In the genomic region with DNA sequence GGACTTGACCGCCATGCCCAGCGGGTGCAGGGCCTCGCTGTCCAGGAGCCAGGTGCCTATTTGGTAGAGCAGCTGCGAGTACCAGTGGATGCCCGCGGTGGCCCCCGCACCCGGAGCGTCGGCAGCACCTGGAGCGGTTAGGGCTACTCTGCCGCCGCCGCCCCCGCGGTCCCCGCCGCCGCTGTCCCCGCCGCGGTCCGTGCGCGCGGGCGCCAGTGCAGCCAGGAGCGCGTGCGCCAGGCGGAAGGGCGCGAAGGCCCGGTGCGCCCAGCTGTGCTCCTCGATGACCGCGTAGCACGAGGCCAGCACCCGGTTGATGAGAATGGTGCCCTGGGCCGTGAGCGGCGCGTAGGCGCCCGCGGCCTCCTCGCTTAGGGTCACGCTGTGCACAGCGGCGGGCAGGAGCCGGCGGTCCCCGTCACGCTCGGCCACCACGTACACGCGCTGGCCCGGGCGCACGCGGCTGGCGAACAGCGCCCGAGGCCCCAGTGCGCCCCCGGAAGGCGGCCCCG, we compare ENCODE assay signal across 19 cellular contexts. TPM values are rescaled to one million over a fixed set of nuclear protein-coding genes. Genes with fewer than 3 reads are reported as not detected.
DNase-seq lines count a peak whose midpoint lies in the region; ATAC-seq and TF ChIP-seq lines count a peak whose summit lies in the region.
"Had no signal": no experiment of that assay in that cellular context is flagged by ENCODE, and none has a peak within 500 bp of the region (broad histone marks: within the 10 kb centered on the region; RNA-seq: fewer than 3 reads in every experiment).

No MANE protein-coding gene starts in this region.

- no peak overlapping the region for H3K27ac Mint-ChIP-seq in activated CD8-positive, alpha-beta T cell treated with anti-CD3 and anti-CD28 coated beads for 36 hours
- no peak overlapping the region for H3K27ac Mint-ChIP-seq in activated CD8-positive, alpha-beta T cell treated with anti-CD3 and anti-CD28 coated beads, Interleukin-2, amount 10 ng/mL, durations not matched to agents 7 days and 5 days
- no peak overlapping the region for H3K27ac Mint-ChIP-seq in WTC11
- H3K27ac Mint-ChIP-seq: stimulated activated memory B cell treated with anti-CD40 and anti-IgM and Interleukin-4, amounts not matched to agents 10 μg/mL and 1 μg/mL and 100 μg/mL, for 72 hours had no signal

- CTCF ChIA-PET in activated CD8-positive, alpha-beta T cell treated with anti-CD3 and anti-CD28 coated beads for 36 hours (lab: Charles Lee), result no interaction called here
- CTCF ChIA-PET in activated CD8-positive, alpha-beta T cell treated with anti-CD3 and anti-CD28 coated beads, Interleukin-2, amount 10 ng/mL, durations not matched to agents 7 days and 5 days (lab: Charles Lee), result interaction anchor here (0.9 kb wide), 1 partner anchor 204 kb away, joined by 3 read pairs; no protein-coding TSS in a partner anchor
- CTCF ChIA-PET in WTC11 (lab: Charles Lee), result no interaction called here

- peak overlapping the region in 4 of 7 experiments; percentile 6 to 31 (median 20) for H3K4me3 ChIP-seq in skin epidermis
- H3K4me3 ChIP-seq in MM.1S (ENCODE audit: low read length), result no peak overlapping the region
- H3K4me3 ChIP-seq: colonic mucosa, SJSA1 had no signal

- no peak for TF ChIP-seq CTCF in activated CD8-positive, alpha-beta T cell treated with anti-CD3 and anti-CD28 coated beads for 36 hours (IDR thresholded peaks at IDR 0.05)
- TF ChIP-seq CTCF in WTC11 (IDR thresholded peaks at IDR 0.05) (no peak), MM.1S (IDR thresholded peaks at IDR 0.05; ENCODE audit: low read length) (no peak), GM13977 (IDR thresholded peaks at IDR 0.05; ENCODE audit: extremely low read depth, insufficient read depth, missing control alignments) (no peak)

- POLR2A ChIA-PET in activated CD8-positive, alpha-beta T cell treated with anti-CD3 and anti-CD28 coated beads for 36 hours (lab: Charles Lee), result no interaction called here
- POLR2A ChIA-PET in activated CD8-positive, alpha-beta T cell treated with anti-CD3 and anti-CD28 coated beads, Interleukin-2, amount 10 ng/mL, durations not matched to agents 7 days and 5 days (lab: Charles Lee), result no interaction called here
- POLR2A ChIA-PET in WTC11 (lab: Charles Lee), result no interaction called here

- H3K79me2 ChIP-seq in MM.1S (ENCODE audit: low read length), result no peaks in the 10 kb centered on the region

- no peak for DNase-seq in activated CD8-positive, alpha-beta T cell treated with anti-CD3 and anti-CD28 coated beads for 36 hours
- no peak for DNase-seq in activated CD8-positive, alpha-beta T cell treated with anti-CD3 and anti-CD28 coated beads, Interleukin-2, amount 10 ng/mL, durations not matched to agents 7 days and 5 days
- DNase-seq in WTC11 (ENCODE audit: low spot score) (no peak), left kidney (ENCODE audit: low read depth, low spot score) (peak; percentile 46), MM.1S (no peak), GM13977 (ENCODE audit: low spot score) (no peak)
- DNase-seq: activated CD4-positive, CD25-positive, alpha-beta regulatory T cell treated with anti-CD3 and anti-CD28 coated beads, Interleukin-2, amount 50 U/mL, for 72 hours; colonic mucosa; KG1; NCI-H1092 treated with DMSO at 0.1 percent for 48 hours; NCI-H2081 treated with DMSO at 0.1 percent for 48 hours; NCI-H524 treated with DMSO at 0.1 percent for 48 hours; T-helper 9 cell had no signal

- peaks cover 73% of the 10 kb centered on the region for H3K27me3 ChIP-seq in MM.1S (replicated peaks; ENCODE audit: insufficient read depth, low read length)

- H2AFZ ChIP-seq in MM.1S (ENCODE audit: low read length), result no peak overlapping the region

- H3K4me1 ChIP-seq in MM.1S (ENCODE audit: low read length), result peaks cover 20% of the 10 kb centered on the region

- no peak overlapping the region for H3K27ac ChIP-seq in skin epidermis
- no peak overlapping the region for H3K27ac ChIP-seq in MM.1S (ENCODE audit: low read length)
- H3K27ac ChIP-seq: SJSA1 had no signal

- H3K9me2 ChIP-seq in MM.1S (replicated peaks; ENCODE audit: insufficient read depth, low read length), result no peaks in the 10 kb centered on the region

- intact Hi-C loops in activated CD8-positive, alpha-beta T cell treated with anti-CD3 and anti-CD28 coated beads for 36 hours (cut with micrococcal nuclease), result loop anchor here (10.0 kb wide), 3 partner anchors 298 to 1212 kb away; a partner anchor contains a TSS

- H3K36me3 Mint-ChIP-seq in activated CD8-positive, alpha-beta T cell treated with anti-CD3 and anti-CD28 coated beads for 36 hours (ENCODE audit: low read depth), result no peaks in the 10 kb centered on the region
- H3K36me3 Mint-ChIP-seq in activated CD8-positive, alpha-beta T cell treated with anti-CD3 and anti-CD28 coated beads, Interleukin-2, amount 10 ng/mL, durations not matched to agents 7 days and 5 days (ENCODE audit: low read depth), result no peaks in the 10 kb centered on the region
- no peaks in the 10 kb centered on the region for H3K36me3 Mint-ChIP-seq in WTC11
- H3K36me3 Mint-ChIP-seq: stimulated activated memory B cell treated with anti-CD40 and anti-IgM and Interleukin-4, amounts not matched to agents 10 μg/mL and 1 μg/mL and 100 μg/mL, for 72 hours had no signal

- no peak overlapping the region for H3K9ac ChIP-seq in MM.1S (ENCODE audit: low read length)

- H3K4me1 Mint-ChIP-seq in activated CD8-positive, alpha-beta T cell treated with anti-CD3 and anti-CD28 coated beads for 36 hours (ENCODE audit: low read depth), result peaks cover 20% of the 10 kb centered on the region
- H3K4me1 Mint-ChIP-seq in activated CD8-positive, alpha-beta T cell treated with anti-CD3 and anti-CD28 coated beads, Interleukin-2, amount 10 ng/mL, durations not matched to agents 7 days and 5 days (ENCODE audit: low read depth), result peaks cover 37% of the 10 kb centered on the region
- peaks cover 22% of the 10 kb centered on the region for H3K4me1 Mint-ChIP-seq in WTC11

- H3F3A ChIP-seq in MM.1S (ENCODE audit: insufficient read depth, low read length), result no peaks in the 10 kb centered on the region

- no peak for ATAC-seq in activated CD8-positive, alpha-beta T cell treated with anti-CD3 and anti-CD28 coated beads for 36 hours
- ATAC-seq in activated CD8-positive, alpha-beta T cell treated with anti-CD3 and anti-CD28 coated beads, Interleukin-2, amount 10 ng/mL, durations not matched to agents 7 days and 5 days, result no peak
- ATAC-seq in WTC11 (no peak), HG02678 (IDR thresholded peaks at IDR 0.05; ENCODE audit: unreplicated experiment) (no peak)
- ATAC-seq: stimulated activated memory B cell treated with anti-CD40 and anti-IgM and Interleukin-4, amounts not matched to agents 10 μg/mL and 1 μg/mL and 100 μg/mL, for 72 hours had no signal

- no peaks in the 10 kb centered on the region for H3K9me3 ChIP-seq in MM.1S (replicated peaks; ENCODE audit: insufficient read depth, low read length)
- H3K9me3 ChIP-seq: colonic mucosa, HAP-1, SJSA1 had no signal

- no peaks in the 10 kb centered on the region for H3K36me3 ChIP-seq in MM.1S (replicated peaks; ENCODE audit: insufficient read depth, low read length)
- H3K36me3 ChIP-seq: colonic mucosa, HAP-1, SJSA1 had no signal

- H3K4me3 Mint-ChIP-seq in activated CD8-positive, alpha-beta T cell treated with anti-CD3 and anti-CD28 coated beads for 36 hours, result peak overlapping the region; percentile 62
- H3K4me3 Mint-ChIP-seq in activated CD8-positive, alpha-beta T cell treated with anti-CD3 and anti-CD28 coated beads, Interleukin-2, amount 10 ng/mL, durations not matched to agents 7 days and 5 days, result no peak overlapping the region
- no peak overlapping the region for H3K4me3 Mint-ChIP-seq in WTC11

- no peaks in the 10 kb centered on the region for H4K20me1 ChIP-seq in MM.1S (ENCODE audit: insufficient read depth, low read length)

- H3K9me3 Mint-ChIP-seq in activated CD8-positive, alpha-beta T cell treated with anti-CD3 and anti-CD28 coated beads for 36 hours, result no peaks in the 10 kb centered on the region
- H3K9me3 Mint-ChIP-seq in activated CD8-positive, alpha-beta T cell treated with anti-CD3 and anti-CD28 coated beads, Interleukin-2, amount 10 ng/mL, durations not matched to agents 7 days and 5 days (ENCODE audit: insufficient read depth), result no peaks in the 10 kb centered on the region
- H3K9me3 Mint-ChIP-seq in WTC11, result no peaks in the 10 kb centered on the region
- H3K9me3 Mint-ChIP-seq: stimulated activated memory B cell treated with anti-CD40 and anti-IgM and Interleukin-4, amounts not matched to agents 10 μg/mL and 1 μg/mL and 100 μg/mL, for 72 hours had no signal

- H3K27me3 Mint-ChIP-seq in activated CD8-positive, alpha-beta T cell treated with anti-CD3 and anti-CD28 coated beads for 36 hours, result peaks cover 65% of the 10 kb centered on the region
- H3K27me3 Mint-ChIP-seq in activated CD8-positive, alpha-beta T cell treated with anti-CD3 and anti-CD28 coated beads, Interleukin-2, amount 10 ng/mL, durations not matched to agents 7 days and 5 days (ENCODE audit: low read depth), result peaks cover 66% of the 10 kb centered on the region
- peaks cover 96% of the 10 kb centered on the region for H3K27me3 Mint-ChIP-seq in WTC11 (ENCODE audit: low read depth)

- no peak overlapping the region for H3K4me2 ChIP-seq in MM.1S (ENCODE audit: low read depth, low read length)

- in situ Hi-C loops in GM13977 (cut with MboI; ENCODE audit: low pct_unique_long_range_greater_than_20kb, low sequenced_read_pairs, unreplicated experiment), result loop anchor here (10.0 to 25.0 kb wide), 2 partner anchors 659 to 1032 kb away; no protein-coding TSS in a partner anchor

TF ChIP-seq in WTC11, 78 proteins besides CTCF, POLR2A, EP300 and RAD21 (continues in another document):
- peak; percentile 78; the same call in 1 of the 2 replicates for TF ChIP-seq MYBL2 (CRISPR knock-in tag; IDR thresholded peaks at IDR 0.05)
- 0 out of 2 replicates have a peak, but pooled peaks have one; percentile 84 for TF ChIP-seq KAT7 (CRISPR knock-in tag; IDR thresholded peaks at IDR 0.05; ENCODE audit: borderline replicate concordance)
- peak; percentile 52 for TF ChIP-seq NFYB (CRISPR knock-in tag; conservative IDR thresholded peaks at IDR 0.05; ENCODE audit: low read depth)
- TF ChIP-seq SMAD4 (CRISPR knock-in tag; IDR thresholded peaks at IDR 0.05), result no peak

RNA-seq across cellular contexts. Expression of a gene that starts 9.3 kb away (rescaled TPM):
- total RNA-seq in activated CD8-positive, alpha-beta T cell treated with anti-CD3 and anti-CD28 coated beads for 36 hours, result not detected
- total RNA-seq in activated CD8-positive, alpha-beta T cell treated with anti-CD3 and anti-CD28 coated beads, Interleukin-2, amount 10 ng/mL, durations not matched to agents 7 days and 5 days, result under 1 TPM in 1 of 2 experiments, not detected in 1; 0.08 TPM
- total RNA-seq in WTC11 (2021), result 0.05 to 0.37 TPM (median 0.26 TPM) in 3 replicates
- total RNA-seq: OCI-LY7, SJSA1 had no signal
